In the genomic region with DNA sequence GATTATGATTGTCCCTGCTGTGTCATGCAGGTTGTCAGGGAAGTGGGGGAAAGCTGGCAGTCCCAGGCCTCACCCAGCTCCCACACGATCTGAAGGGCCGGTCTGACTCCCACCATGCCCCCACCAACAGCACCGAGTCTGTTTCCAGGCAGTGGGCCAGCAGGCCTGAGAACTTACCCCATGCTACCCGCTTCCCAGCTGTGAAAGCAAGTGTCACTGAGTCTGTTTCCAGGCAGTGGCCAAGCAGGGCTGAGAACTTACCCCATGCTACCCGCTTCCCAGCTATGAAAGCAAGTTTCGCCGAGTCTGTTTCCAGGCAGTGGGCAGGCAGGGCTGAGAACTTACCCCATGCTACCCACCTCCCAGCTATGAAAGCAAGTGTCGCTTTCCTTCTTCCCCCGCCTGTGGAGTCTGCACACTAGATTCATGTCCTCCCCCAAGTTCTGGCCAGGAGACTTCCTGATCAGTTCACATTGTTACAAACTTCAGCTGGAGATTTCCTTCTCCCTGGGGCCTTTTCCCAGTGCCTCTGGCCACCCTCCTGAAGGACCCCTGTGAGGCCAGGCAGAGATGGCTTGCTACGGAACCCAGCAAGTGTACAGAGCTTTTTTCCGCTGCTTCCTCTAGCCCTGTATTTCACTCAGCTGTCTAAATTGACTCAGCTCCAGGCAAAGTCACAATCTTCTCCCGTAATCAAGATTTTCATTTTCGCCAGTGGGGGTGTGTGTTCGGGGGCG, we compare ENCODE assay signal across 28 cellular contexts.
DNase-seq lines count a peak whose midpoint lies in the region; ATAC-seq, FAIRE-seq and TF ChIP-seq lines count a peak whose summit lies in the region.
"Had no signal": no experiment of that assay in that cellular context is flagged by ENCODE, and none has a peak within 500 bp of the region (broad histone marks: within the 10 kb centered on the region; RNA-seq: fewer than 3 reads in every experiment).

No MANE protein-coding gene starts in this region.

- no peak for DNase-seq in left ventricle myocardium inferior
- DNase-seq in left cardiac atrium, result no peak
- DNase-seq in H1 (ENCODE audit: low read depth in 1 of 2, low spot score in 2 of 2), result no peak
- DNase-seq in neuronal stem cell (ENCODE audit: low spot score), result no peak
- no peak for DNase-seq in activated CD8-positive, alpha-beta memory T cell treated with anti-CD3 and anti-CD28 coated beads, Interleukin-2, amount 50 U/mL, for 4 hours
- DNase-seq in activated T-cell treated with anti-CD3 and anti-CD28 coated beads, Interleukin-2, amount 50 U/mL, for 4 hours, result no peak
- DNase-seq: 8988T; activated CD4-positive, alpha-beta T cell treated with anti-CD3 and anti-CD28 coated beads for 4 hours; activated naive CD4-positive, alpha-beta T cell treated with Interleukin-2 at 50 U/mL for 16 hours; activated T-cell treated with anti-CD3 and anti-CD28 coated beads, Interleukin-2, amount 50 U/mL, for 48 hours; BE2C; cerebellar nuclear complex; GF-D8; H7; left colon; naive thymus-derived CD4-positive, alpha-beta T cell; NCI-H1092; NCI-H1930; NCI-H2227 treated with DMSO at 0.1 percent for 48 hours; NCI-H774; RPMI8226; stimulated activated CD4-positive, alpha-beta T cell treated with anti-CD3 and anti-CD28 coated beads, Interleukin-12 subunit alpha, Interleukin-12 subunit beta, amount 100 ng/mL, for 4 hours; stimulated activated CD4-positive, alpha-beta T cell treated with anti-CD3 and anti-CD28 coated beads, Interleukin-4, amount 100 ng/mL, for 4 hours; stimulated activated naive CD4-positive, alpha-beta T cell treated with Interleukin-2 at 50 U/mL for 16 hours; tibial artery had no signal

- intact Hi-C loops in left ventricle myocardium inferior (cut with micrococcal nuclease), result no loop called here
- intact Hi-C loops in left cardiac atrium (cut with DNase I), result no loop called here

- H3K4ac ChIP-seq in H1 (replicated peaks; ENCODE audit: insufficient read length, low read depth, low read length) (no peak overlapping the region), neuronal stem cell (ENCODE audit: low read length) (no peak overlapping the region)

- H4K91ac ChIP-seq in H1 (replicated peaks; ENCODE audit: insufficient read length, low read length), result no peak overlapping the region
- H4K91ac ChIP-seq in neuronal stem cell (ENCODE audit: low read depth, low read length, poor library complexity), result no peak overlapping the region

- H3K79me2 ChIP-seq in H1 (ENCODE audit: control insufficient read depth in 1 of 2, insufficient read depth in 2 of 2, low read length in 2 of 2), result no peaks in the 10 kb centered on the region

- H2BK15ac ChIP-seq in H1 (ENCODE audit: low read length) (no peak overlapping the region), neuronal stem cell (ENCODE audit: low read length) (no peak overlapping the region)

- H4K8ac ChIP-seq in H1 (ENCODE audit: extremely low read depth, insufficient read depth, low read length) (no peak overlapping the region; the same call in 1 of the 2 replicates), neuronal stem cell (ENCODE audit: low read depth, low read length) (no peak overlapping the region)

- H3K9me3 Mint-ChIP-seq in activated T-cell treated with anti-CD3 and anti-CD28 coated beads, Interleukin-2, amount 50 U/mL, for 4 hours, result no peaks in the 10 kb centered on the region

- TF ChIP-seq CTCF in left ventricle myocardium inferior (IDR thresholded peaks at IDR 0.05; ENCODE audit: borderline replicate concordance) (no peak), H1 (IDR thresholded peaks at IDR 0.05; ENCODE audit: control extremely low read depth in 1 of 3, insufficient read depth in 1 of 3, low read depth in 1 of 3, low read length in 3 of 3) (no peak)

- no peak overlapping the region for H3K56ac ChIP-seq in H1 (replicated peaks; ENCODE audit: insufficient read length, low read depth, low read length)

- TF ChIP-seq EP300 in H1 (IDR thresholded peaks at IDR 0.05; ENCODE audit: borderline replicate concordance in 1 of 2, low read depth in 2 of 2, low read length in 2 of 2), result no peak

- H4K20me1 ChIP-seq in H1 (replicated peaks in 1 of 2; ENCODE audit: control insufficient read depth in 1 of 2, insufficient read depth in 2 of 2, low read length in 2 of 2), result no peaks in the 10 kb centered on the region

- H3K4me2 ChIP-seq in H1 (ENCODE audit: insufficient read depth in 1 of 2, low read depth in 2 of 2, low read length in 2 of 2), result no peak overlapping the region
- no peak overlapping the region for H3K4me2 ChIP-seq in neuronal stem cell (ENCODE audit: insufficient read depth, low read length, poor library complexity, severe bottlenecking)

- no peak overlapping the region for H3K9ac ChIP-seq in H1 (replicated peaks in 1 of 4; ENCODE audit: extremely low read depth in 1 of 4, low read depth in 3 of 4, low read length in 3 of 4)
- H3K9ac ChIP-seq in neuronal stem cell (ENCODE audit: low read depth, low read length, poor library complexity), result no peak overlapping the region

- H3K27me3 Mint-ChIP-seq in activated T-cell treated with anti-CD3 and anti-CD28 coated beads, Interleukin-2, amount 50 U/mL, for 4 hours (ENCODE audit: low read depth), result no peaks in the 10 kb centered on the region

- H3K36me3 ChIP-seq in left ventricle myocardium inferior (no peaks in the 10 kb centered on the region), H1 (ENCODE audit: control insufficient read depth in 2 of 4, insufficient read depth in 4 of 4, low read length in 3 of 4) (no peaks in the 10 kb centered on the region), neuronal stem cell (replicated peaks in 1 of 2; ENCODE audit: control insufficient read depth in 2 of 2, insufficient read depth in 2 of 2, low read length in 2 of 2) (no peaks in the 10 kb centered on the region)
- H3K36me3 ChIP-seq: BE2C, tibial artery had no signal

- 90% methylated on average over 15 of the region's 15 CpGs; no CpG with 5 or more reads in 1 of the 2 experiments for WGBS in H1 (ENCODE audit: extremely low coverage in 1 of 2, insufficient coverage in 1 of 2, insufficient read length in 1 of 2, insufficient replicate concordance in 2 of 2, low coverage in 1 of 2, low lambda C conversion rate in 2 of 2, missing lambda C conversion rate in 1 of 2), 2 experiments
- WGBS in neuronal stem cell (ENCODE audit: extremely low coverage in 2 of 2, insufficient read length in 2 of 2, insufficient replicate concordance in 1 of 2), 2 donors, result no CpG with 5 or more reads among the region's 15 CpGs

- POLR2A ChIA-PET in H1 (lab: Charles Lee; ENCODE audit: partially characterized antibody), result no interaction called here

- H3K23ac ChIP-seq in H1 (ENCODE audit: insufficient read length), result no peak overlapping the region
- no peak overlapping the region for H3K23ac ChIP-seq in neuronal stem cell (ENCODE audit: low read depth, low read length, poor library complexity)

- H3K14ac ChIP-seq in H1 (ENCODE audit: insufficient read length) (no peak overlapping the region), neuronal stem cell (ENCODE audit: low read length) (no peak overlapping the region)

- no peaks in the 10 kb centered on the region for H3K4me1 Mint-ChIP-seq in activated T-cell treated with anti-CD3 and anti-CD28 coated beads, Interleukin-2, amount 50 U/mL, for 4 hours (ENCODE audit: low read depth)
- H3K4me1 Mint-ChIP-seq: naive thymus-derived CD4-positive, alpha-beta T cell had no signal

- H3K27me3 ChIP-seq in left ventricle myocardium inferior (ENCODE audit: low read depth) (no peaks in the 10 kb centered on the region), H1 (replicated peaks in 1 of 4; ENCODE audit: control insufficient read depth in 3 of 4, extremely low read depth in 1 of 4, insufficient read depth in 3 of 4, low read length in 3 of 4) (no peaks in the 10 kb centered on the region), neuronal stem cell (ENCODE audit: control insufficient read depth in 3 of 3, insufficient read depth in 3 of 3, low read depth in 1 of 3, low read length in 3 of 3) (no peaks in the 10 kb centered on the region)
- H3K27me3 ChIP-seq: BE2C, tibial artery had no signal

- H2BK120ac ChIP-seq in H1 (replicated peaks; ENCODE audit: low read depth, low read length) (no peak overlapping the region), neuronal stem cell (ENCODE audit: low read depth, low read length) (no peak overlapping the region)

- CTCF ChIA-PET in H1 (lab: Charles Lee; ENCODE audit: partially characterized antibody), result interaction anchor here (1.7 kb wide), 1 partner anchor 11 kb away, joined by 5 read pairs; no protein-coding TSS in a partner anchor

- peaks cover 2% of the 10 kb centered on the region for H3K9me3 ChIP-seq in left ventricle myocardium inferior (replicated peaks)
- no peaks in the 10 kb centered on the region for H3K9me3 ChIP-seq in H1 (ENCODE audit: insufficient read depth in 2 of 2, low read depth in 1 of 2, low read length in 1 of 2)
- H3K9me3 ChIP-seq in neuronal stem cell (replicated peaks in 1 of 2; ENCODE audit: control insufficient read depth in 2 of 2, insufficient read depth in 1 of 2, low read depth in 1 of 2, low read length in 2 of 2), result peaks cover 0 to 24% of the 10 kb centered on the region in 2 donors
- H3K9me3 ChIP-seq: BE2C, tibial artery had no signal

- TF ChIP-seq RAD21 in H1 (IDR thresholded peaks at IDR 0.05 in 1 of 2, conservative IDR thresholded peaks at IDR 0.05 in 1 of 2; ENCODE audit: low read depth in 2 of 2, low read length in 2 of 2), result no peak

- H3K4me3 ChIP-seq in left ventricle myocardium inferior (peak overlapping the region; percentile 28), H1 (ENCODE audit: extremely low read depth in 1 of 4, insufficient read depth in 2 of 4, low read depth in 3 of 4, low read length in 4 of 4) (no peak overlapping the region), neuronal stem cell (ENCODE audit: low read length in 2 of 2) (peak overlapping the region in 1 of 2 donors; percentile 6)
- H3K4me3 ChIP-seq: tibial artery had no signal

- ATAC-seq in left cardiac atrium, result no peak
- no peak for ATAC-seq in GM19395 (IDR thresholded peaks at IDR 0.05; ENCODE audit: unreplicated experiment)
- no peak for ATAC-seq in activated T-cell treated with anti-CD3 and anti-CD28 coated beads, Interleukin-2, amount 50 U/mL, for 4 hours
- no peak for ATAC-seq in GM18868 (IDR thresholded peaks at IDR 0.05; ENCODE audit: unreplicated experiment)
- ATAC-seq: left colon; naive thymus-derived CD4-positive, alpha-beta T cell had no signal

- H2AFZ ChIP-seq in H1 (ENCODE audit: low read length) (no peak overlapping the region), neuronal stem cell (ENCODE audit: low read length) (no peak overlapping the region)

- no peak overlapping the region for H3K4me3 Mint-ChIP-seq in activated T-cell treated with anti-CD3 and anti-CD28 coated beads, Interleukin-2, amount 50 U/mL, for 4 hours
- H3K4me3 Mint-ChIP-seq: naive thymus-derived CD4-positive, alpha-beta T cell had no signal

- H2BK5ac ChIP-seq in H1 (ENCODE audit: low read depth, low read length) (no peak overlapping the region), neuronal stem cell (ENCODE audit: low read length) (no peak overlapping the region)

- FAIRE-seq in H1 (lab: Jason Lieb, UNC), result no peak
- FAIRE-seq: GM18507 had no signal

- H3K36me3 Mint-ChIP-seq in activated T-cell treated with anti-CD3 and anti-CD28 coated beads, Interleukin-2, amount 50 U/mL, for 4 hours (ENCODE audit: insufficient read depth), result peaks cover 1% of the 10 kb centered on the region

- no peak overlapping the region for H2AK5ac ChIP-seq in H1 (ENCODE audit: low read depth, low read length)
- no peak overlapping the region for H2AK5ac ChIP-seq in neuronal stem cell (ENCODE audit: low read depth, low read length)

- H3K18ac ChIP-seq in H1 (ENCODE audit: extremely low read depth, low read length) (peak overlapping the region; percentile 19; the same call in 1 of the 2 replicates), neuronal stem cell (ENCODE audit: low read length) (peak overlapping the region; percentile 83)

- no peak overlapping the region for H2BK20ac ChIP-seq in H1 (ENCODE audit: low read length)

- no peaks in the 10 kb centered on the region for H3K23me2 ChIP-seq in H1 (ENCODE audit: low read depth, low read length)

- H3K4me1 ChIP-seq in left ventricle myocardium inferior (no peaks in the 10 kb centered on the region), H1 (replicated peaks in 1 of 4; ENCODE audit: control insufficient read depth in 3 of 4, insufficient read depth in 4 of 4, low read length in 3 of 4) (no peaks in the 10 kb centered on the region), neuronal stem cell (ENCODE audit: control insufficient read depth in 2 of 2, insufficient read depth in 1 of 2, low read depth in 1 of 2, low read length in 2 of 2) (peaks cover 0 to 4% of the 10 kb centered on the region in 2 donors)
- H3K4me1 ChIP-seq: BE2C, tibial artery had no signal

- no peak overlapping the region for H4K5ac ChIP-seq in H1 (ENCODE audit: insufficient read length, low read depth, low read length)

- H3K79me1 ChIP-seq in H1 (ENCODE audit: low read depth, low read length) (no peaks in the 10 kb centered on the region), neuronal stem cell (ENCODE audit: low read depth, low read length) (peaks cover 5% of the 10 kb centered on the region)

- H2BK12ac ChIP-seq in H1 (ENCODE audit: low read depth, low read length) (no peak overlapping the region), neuronal stem cell (ENCODE audit: low read length) (peak overlapping the region; percentile 10)

- TF ChIP-seq POLR2A in H1 (IDR thresholded peaks at IDR 0.05; ENCODE audit: control extremely low read depth in 1 of 2, low read depth in 2 of 2, low read length in 2 of 2), result no peak

- H3K27ac ChIP-seq in left ventricle myocardium inferior (replicated peaks) (no peak overlapping the region), H1 (ENCODE audit: low read depth, low read length) (no peak overlapping the region), neuronal stem cell (replicated peaks; ENCODE audit: low read length) (no peak overlapping the region)
- H3K27ac ChIP-seq: tibial artery had no signal
